In the genomic region with DNA sequence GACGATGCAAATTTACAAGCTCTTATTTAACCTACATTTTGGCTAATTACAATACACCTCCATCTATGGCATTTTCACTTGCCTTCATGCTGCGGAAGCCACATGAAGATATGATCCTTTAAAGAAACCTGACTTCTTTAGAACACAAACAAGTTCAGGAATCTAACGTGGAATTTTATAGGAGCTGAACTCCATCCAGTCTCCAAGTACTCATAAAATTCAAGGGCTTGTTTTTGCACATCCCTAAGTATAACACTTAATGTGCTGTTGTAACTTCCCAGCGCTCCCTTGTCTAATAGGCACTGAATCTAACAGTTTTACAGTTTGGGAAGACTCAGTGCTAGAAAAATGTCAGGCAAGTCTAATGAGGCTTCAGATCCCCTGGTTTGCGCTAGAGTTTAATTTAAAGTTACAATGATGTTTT, we compare ENCODE assay signal across 19 cellular contexts.
DNase-seq lines count a peak whose midpoint lies in the region; ATAC-seq, FAIRE-seq and TF ChIP-seq lines count a peak whose summit lies in the region.
"Had no signal": no experiment of that assay in that cellular context is flagged by ENCODE, and none has a peak within 500 bp of the region (broad histone marks: within the 10 kb centered on the region; RNA-seq: fewer than 3 reads in every experiment).

No MANE protein-coding gene starts in this region.

- TF ChIP-seq POLR2A in vagina (IDR thresholded peaks at IDR 0.05), result no peak

- H3K36me3 ChIP-seq in vagina, result no peaks in the 10 kb centered on the region
- H3K36me3 ChIP-seq: BE2C, HAP-1, MG63 had no signal

- H3K27me3 Mint-ChIP-seq in osteocyte (ENCODE audit: unreplicated experiment) (no peaks in the 10 kb centered on the region), T-cell (peaks cover 0 to 12% of the 10 kb centered on the region in 2 donors)

- peak; percentile 33 for DNase-seq in HFF-Myc (ENCODE audit: extremely low read depth, low read depth)
- no peak for DNase-seq in osteocyte (ENCODE audit: extremely low spot score, unreplicated experiment)
- no peak for DNase-seq in vagina (ENCODE audit: extremely low spot score in 2 of 2)
- DNase-seq in retina, result no peak
- DNase-seq in HTR-8/SVneo (ENCODE audit: insufficient read length, low spot score), result no peak
- DNase-seq in T-cell, result no peak
- DNase-seq: ACHN; BE2C; Calu3; CD4-positive, alpha-beta memory T cell; DMS53; NCI-H1092 treated with DMSO at 0.1 percent for 48 hours; NCI-H2107; NCI-H345; NCI-H526 treated with DMSO at 0.1 percent for 48 hours; SIG-M5 had no signal

- no peak for ATAC-seq in T-cell (replicated peaks in 1 of 4)

- FAIRE-seq in endometrium (lab: Jason Lieb, UNC) (peak; percentile 98), HTR-8/SVneo (lab: Jason Lieb, UNC) (no peak)

- H3K9me3 Mint-ChIP-seq in osteocyte (ENCODE audit: unreplicated experiment) (no peaks in the 10 kb centered on the region), T-cell (no peaks in the 10 kb centered on the region)

- H3K4me3 Mint-ChIP-seq in osteocyte (ENCODE audit: unreplicated experiment) (no peak overlapping the region), T-cell (no peak overlapping the region)
- H3K4me3 Mint-ChIP-seq: CD4-positive, alpha-beta memory T cell had no signal

- intact Hi-C loops in vagina (cut with DNase I), result no loop called here

- H3K36me3 Mint-ChIP-seq in osteocyte (ENCODE audit: unreplicated experiment) (peaks cover 6% of the 10 kb centered on the region), T-cell (no peaks in the 10 kb centered on the region)
- H3K36me3 Mint-ChIP-seq: CD4-positive, alpha-beta memory T cell had no signal

- POLR2A ChIA-PET in T-cell (lab: Charles Lee), result no interaction called here

- CTCF ChIA-PET in T-cell (lab: Charles Lee), result no interaction called here

- no peaks in the 10 kb centered on the region for H3K27me3 ChIP-seq in vagina
- H3K27me3 ChIP-seq: BE2C, MG63 had no signal

- H3K4me1 ChIP-seq in vagina, result peaks cover 46% of the 10 kb centered on the region
- H3K4me1 ChIP-seq: HAP-1 had no signal

- peak overlapping the region; percentile 50 for H3K27ac ChIP-seq in vagina

- H3K4me1 Mint-ChIP-seq in osteocyte (ENCODE audit: unreplicated experiment) (peaks cover 18% of the 10 kb centered on the region), T-cell (peaks cover 0 to 8% (median 0%) of the 10 kb centered on the region in 3 donors)
- H3K4me1 Mint-ChIP-seq: CD4-positive, alpha-beta memory T cell had no signal

- H3K9me3 ChIP-seq in vagina, result no peaks in the 10 kb centered on the region
- H3K9me3 ChIP-seq: BE2C, HAP-1, MG63 had no signal

- TF ChIP-seq CTCF in HFF-Myc (IDR thresholded peaks at IDR 0.05; ENCODE audit: low read depth, low read length, missing control alignments) (no peak), osteocyte (IDR thresholded peaks at IDR 0.05) (no peak), vagina (IDR thresholded peaks at IDR 0.05) (no peak)

- H3K27ac Mint-ChIP-seq in osteocyte (ENCODE audit: unreplicated experiment) (peak overlapping the region; percentile 68), T-cell (no peak overlapping the region)
- H3K27ac Mint-ChIP-seq: CD4-positive, alpha-beta memory T cell had no signal

- H3K4me3 ChIP-seq in HFF-Myc (replicated peaks; ENCODE audit: low read depth, low read length) (no peak overlapping the region), vagina (no peak overlapping the region)
- H3K4me3 ChIP-seq: HAP-1, MG63 had no signal
